27 cellular contexts compared by ENCODE assay signal in genomic region chr2:182559623-182560022, GRCh38.
A peak's percentile ranks its signal among the peaks of the same experiment; 100 is the strongest.
DNase-seq lines count a peak whose midpoint lies in the region; ATAC-seq and TF ChIP-seq lines count a peak whose summit lies in the region.
"Had no signal": no experiment of that assay in that cellular context is flagged by ENCODE, and none has a peak within 500 bp of the region (broad histone marks: within the 10 kb centered on the region; RNA-seq: fewer than 3 reads in every experiment).

No MANE protein-coding gene starts in this region.

- H4K20me1 ChIP-seq in GM23248 (ENCODE audit: insufficient read depth), result no peaks in the 10 kb centered on the region

- H3K9me2 ChIP-seq in GM23248 (ENCODE audit: insufficient read depth), result no peaks in the 10 kb centered on the region

- no peaks in the 10 kb centered on the region for H3K9me3 ChIP-seq in GM23248 (ENCODE audit: low read depth)
- H3K9me3 ChIP-seq: Caco-2, suprapubic skin had no signal

- H3K4me1 ChIP-seq in GM23248 (ENCODE audit: insufficient read depth), result peaks cover 9% of the 10 kb centered on the region; the same call in 1 of the 2 replicates
- H3K4me1 ChIP-seq: Caco-2, left ventricle myocardium inferior, suprapubic skin had no signal

- H3K9ac ChIP-seq in GM23248, result no peak overlapping the region

- H3K4me3 ChIP-seq in GM23248 (no peak overlapping the region), foreskin fibroblast (ENCODE audit: low read depth in 1 of 2, low read length in 2 of 2) (no peak overlapping the region)
- H3K4me3 ChIP-seq: cardiac muscle cell, left ventricle myocardium inferior, smooth muscle cell, suprapubic skin had no signal

- no peak for TF ChIP-seq CTCF in foreskin fibroblast (IDR thresholded peaks at IDR 0.05; ENCODE audit: low read depth, low read length)

- no peak overlapping the region for H3K27ac ChIP-seq in GM23248
- H3K27ac ChIP-seq: cardiac muscle cell, left ventricle myocardium inferior, suprapubic skin had no signal

- H3K4me2 ChIP-seq in GM23248 (ENCODE audit: unreplicated experiment), result no peak overlapping the region
- H3K4me2 ChIP-seq: smooth muscle cell had no signal

- no peak for ATAC-seq in GM18517 (IDR thresholded peaks at IDR 0.05; ENCODE audit: unreplicated experiment)
- no peak for ATAC-seq in HG02571 (IDR thresholded peaks at IDR 0.05; ENCODE audit: unreplicated experiment)
- ATAC-seq: activated CD8-positive, alpha-beta T cell treated with anti-CD3 and anti-CD28 coated beads, Interleukin-2, amount 10 ng/mL, durations not matched to agents 7 days and 5 days; naive thymus-derived CD4-positive, alpha-beta T cell; Panc1 had no signal

- no peaks in the 10 kb centered on the region for H3K79me2 ChIP-seq in GM23248 (ENCODE audit: insufficient read depth)

- DNase-seq in ACHN, result peak; percentile 28
- DNase-seq in GM23248, result peak; percentile 72
- peak; percentile 48 for DNase-seq in amniotic epithelial cell (ENCODE audit: low read depth)
- DNase-seq in foreskin fibroblast, result peak; percentile 35 to 53
- DNase-seq in stimulated activated CD8-positive, alpha-beta memory T cell treated with anti-CD3 and anti-CD28 coated beads, Interleukin-4, amount 100 ng/mL, for 48 hours, result no peak
- no peak for DNase-seq in NCI-H226
- DNase-seq: activated CD8-positive, alpha-beta T cell treated with anti-CD3 and anti-CD28 coated beads, Interleukin-2, amount 10 ng/mL, durations not matched to agents 7 days and 5 days; activated gamma-delta T cell; activated T-cell treated with anti-CD3 and anti-CD28 coated beads, Interleukin-2, amount 50 U/mL, for 1 hour; amniotic stem cell; C1 segment of cervical spinal cord; Caco-2; cortex of kidney; KBM-7; left ventricle myocardium inferior; MV-4-11; naive thymus-derived CD4-positive, alpha-beta T cell; NCI-H146; NCI-H524; NK-92 treated with Interleukin-12 subunit alpha and Interleukin-12 subunit beta, amount 100 ng/mL, for 24 hours; stimulated activated CD4-positive, alpha-beta T cell treated with anti-CD3 and anti-CD28 coated beads, Interleukin-2, amount 100 ng/mL, for 24 hours had no signal

- H3F3A ChIP-seq in GM23248 (ENCODE audit: insufficient read depth), result peaks cover 4% of the 10 kb centered on the region; the same call in 1 of the 2 replicates

- WGBS in GM23248 (ENCODE audit: low coverage in 1 of 2, low lambda C conversion rate in 2 of 2, missing lambda C conversion rate in 2 of 2), 2 experiments, result 34% methylated on average over 3 of the region's 3 CpGs

- H3K27me3 ChIP-seq in GM23248 (replicated peaks; ENCODE audit: insufficient read depth), result no peaks in the 10 kb centered on the region
- H3K27me3 ChIP-seq: cardiac muscle cell, suprapubic skin had no signal

- in situ Hi-C loops in ACHN (cut with HindIII; ENCODE audit: low pct_ligation_motif_present, low pct_unique_long_range_greater_than_20kb, low sequenced_read_pairs), result no loop called here
- in situ Hi-C loops in GM23248 (cut with MboI), result no loop called here

- no peaks in the 10 kb centered on the region for H3K36me3 ChIP-seq in GM23248 (ENCODE audit: low read depth)
- H3K36me3 ChIP-seq: cardiac muscle cell, left ventricle myocardium inferior, suprapubic skin had no signal

- H2AFZ ChIP-seq in GM23248, result no peak overlapping the region

Comparison
In these comparisons a context has a peak if more than half of its experiments do, and no peak if none do; other contexts are left out.
1. DNase-seq: peak in ACHN (single experiment), GM23248 (single experiment), amniotic epithelial cell (single experiment) and foreskin fibroblast (2 of 2); none in stimulated activated CD8-positive, alpha-beta memory T cell treated with anti-CD3 and anti-CD28 coated beads, Interleukin-4, amount 100 ng/mL, for 48 hours (single experiment) and NCI-H226 (single experiment).